ENCODE assay signal across 1 cellular context in the genomic region with DNA sequence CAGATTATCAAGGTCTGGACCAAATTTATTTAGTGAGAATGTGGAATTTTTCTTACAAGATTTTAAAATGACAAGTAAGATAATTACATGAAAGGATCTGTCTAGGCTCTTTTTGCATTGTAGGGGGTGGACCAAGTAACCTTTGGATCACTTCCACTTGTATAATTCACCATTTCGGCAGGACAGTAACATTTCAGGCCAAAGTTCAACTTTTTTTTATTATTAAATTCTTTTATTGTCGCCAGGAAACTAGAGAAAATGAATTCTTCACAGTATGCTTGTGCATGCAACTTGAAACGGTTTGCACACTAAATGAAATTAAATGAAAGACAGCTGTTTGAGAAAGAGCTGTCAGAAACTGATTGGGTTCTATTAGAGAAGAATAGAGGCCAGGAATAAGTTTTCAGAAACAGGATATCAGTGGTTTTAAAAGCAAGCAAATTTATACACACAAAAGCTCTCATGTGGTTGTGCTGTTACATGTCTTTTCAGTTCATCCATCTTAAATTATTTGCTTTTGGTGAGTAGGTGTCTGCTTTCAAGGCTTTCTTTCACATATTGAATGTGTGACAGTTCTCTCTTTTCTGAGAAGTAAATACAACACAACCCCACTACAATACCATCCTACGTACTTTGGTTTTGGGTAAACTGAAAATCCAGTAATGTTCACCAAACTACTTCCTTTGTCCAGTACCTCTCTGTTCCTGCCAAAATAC.
TF ChIP-seq lines count a peak whose summit lies in the region.

No MANE protein-coding gene starts in this region.

TF ChIP-seq in GM12878, 131 proteins besides CTCF, POLR2A, EP300 and RAD21 (continued from another document):
- TF ChIP-seq PRDM15 (CRISPR knock-in tag; IDR thresholded peaks at IDR 0.05) (no peak), MTA2 (IDR thresholded peaks at IDR 0.05; ENCODE audit: low read depth) (peak; percentile 38; the same call in 1 of the 2 replicates), MYB (IDR thresholded peaks at IDR 0.05; ENCODE audit: borderline replicate concordance, low read depth, low read length) (no peak), ZNF592 (IDR thresholded peaks at IDR 0.05) (no peak), E4F1 (IDR thresholded peaks at IDR 0.05; ENCODE audit: borderline replicate concordance, partially characterized antibody) (no peak), MEF2A (IDR thresholded peaks at IDR 0.05; ENCODE audit: insufficient read depth, low read depth, low read length) (no peak), NFYA (IDR thresholded peaks at IDR 0.05; ENCODE audit: borderline replicate concordance, low read depth, low read length) (no peak), PKNOX1 (IDR thresholded peaks at IDR 0.05) (peak; percentile 7; the same call in 1 of the 2 replicates), ZNF622 (IDR thresholded peaks at IDR 0.05) (no peak), KDM1A (IDR thresholded peaks at IDR 0.05; ENCODE audit: borderline replicate concordance) (no peak), KAT2A (conservative IDR thresholded peaks at IDR 0.05; ENCODE audit: control insufficient read depth, low read depth, low read length) (no peak), IKZF1 (conservative IDR thresholded peaks at IDR 0.05) (peak; percentile 44; the same call in 1 of the 2 replicates), ESRRA (IDR thresholded peaks at IDR 0.05; ENCODE audit: low read length) (no peak), DPF2 (IDR thresholded peaks at IDR 0.05) (0 out of 2 replicates have a peak, but pooled peaks have one; percentile 38), CREM (IDR thresholded peaks at IDR 0.05; ENCODE audit: low read depth) (no peak), IKZF2 (IDR thresholded peaks at IDR 0.05) (peak in 1 of 2 experiments; percentile 36; a peak in 3 of 4 replicates), WRNIP1 (IDR thresholded peaks at IDR 0.05; ENCODE audit: borderline replicate concordance, low read depth, low read length) (no peak)
- TF ChIP-seq, protein P1, sequence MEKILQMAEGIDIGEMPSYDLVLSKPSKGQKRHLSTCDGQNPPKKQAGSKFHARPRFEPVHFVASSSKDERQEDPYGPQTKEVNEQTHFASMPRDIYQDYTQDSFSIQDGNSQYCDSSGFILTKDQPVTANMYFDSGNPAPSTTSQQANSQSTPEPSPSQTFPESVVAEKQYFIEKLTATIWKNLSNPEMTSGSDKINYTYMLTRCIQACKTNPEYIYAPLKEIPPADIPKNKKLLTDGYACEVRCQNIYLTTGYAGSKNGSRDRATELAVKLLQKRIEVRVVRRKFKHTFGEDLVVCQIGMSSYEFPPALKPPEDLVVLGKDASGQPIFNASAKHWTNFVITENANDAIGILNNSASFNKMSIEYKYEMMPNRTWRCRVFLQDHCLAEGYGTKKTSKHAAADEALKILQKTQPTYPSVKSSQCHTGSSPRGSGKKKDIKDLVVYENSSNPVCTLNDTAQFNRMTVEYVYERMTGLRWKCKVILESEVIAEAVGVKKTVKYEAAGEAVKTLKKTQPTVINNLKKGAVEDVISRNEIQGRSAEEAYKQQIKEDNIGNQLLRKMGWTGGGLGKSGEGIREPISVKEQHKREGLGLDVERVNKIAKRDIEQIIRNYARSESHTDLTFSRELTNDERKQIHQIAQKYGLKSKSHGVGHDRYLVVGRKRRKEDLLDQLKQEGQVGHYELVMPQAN (conservative IDR thresholded peaks at IDR 0.05) = no peak
- TF ChIP-seq, protein P2, sequence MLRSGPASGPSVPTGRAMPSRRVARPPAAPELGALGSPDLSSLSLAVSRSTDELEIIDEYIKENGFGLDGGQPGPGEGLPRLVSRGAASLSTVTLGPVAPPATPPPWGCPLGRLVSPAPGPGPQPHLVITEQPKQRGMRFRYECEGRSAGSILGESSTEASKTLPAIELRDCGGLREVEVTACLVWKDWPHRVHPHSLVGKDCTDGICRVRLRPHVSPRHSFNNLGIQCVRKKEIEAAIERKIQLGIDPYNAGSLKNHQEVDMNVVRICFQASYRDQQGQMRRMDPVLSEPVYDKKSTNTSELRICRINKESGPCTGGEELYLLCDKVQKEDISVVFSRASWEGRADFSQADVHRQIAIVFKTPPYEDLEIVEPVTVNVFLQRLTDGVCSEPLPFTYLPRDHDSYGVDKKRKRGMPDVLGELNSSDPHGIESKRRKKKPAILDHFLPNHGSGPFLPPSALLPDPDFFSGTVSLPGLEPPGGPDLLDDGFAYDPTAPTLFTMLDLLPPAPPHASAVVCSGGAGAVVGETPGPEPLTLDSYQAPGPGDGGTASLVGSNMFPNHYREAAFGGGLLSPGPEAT (IDR thresholded peaks at IDR 0.05; ENCODE audit: low read depth) = peak; percentile 61
